ENCODE assay signal across 21 cellular contexts in genomic region chr20:53262294-53262840, GRCh38.
"Had no signal": no experiment of that assay in that cellular context is flagged by ENCODE, and none has a peak within 500 bp of the region (broad histone marks: within the 10 kb centered on the region; RNA-seq: fewer than 3 reads in every experiment).

No MANE protein-coding gene starts in this region.

- ATAC-seq: activated CD8-positive, alpha-beta T cell treated with anti-CD3 and anti-CD28 coated beads for 36 hours; effector memory CD8-positive, alpha-beta T cell; natural killer cell; right cardiac atrium; stimulated activated naive CD8-positive, alpha-beta T cell treated with anti-CD3 and anti-CD28 coated beads, Interleukin-15, Interleukin-2, amounts not matched to agents 100 U/mL and 50 U/mL, for 24 hours had no signal

- H3K4me3 ChIP-seq: left ventricle myocardium inferior, transverse colon had no signal

- DNase-seq: activated B cell treated with CpG ODN at 0.5 μM for 24 hours; activated CD4-positive, alpha-beta T cell treated with anti-CD3 and anti-CD28 coated beads for 48 hours; activated CD8-positive, alpha-beta memory T cell treated with anti-CD3 and anti-CD28 coated beads, Interleukin-2, amount 50 U/mL, for 4 hours; activated CD8-positive, alpha-beta T cell treated with anti-CD3 and anti-CD28 coated beads for 36 hours; activated effector memory CD4-positive, alpha-beta T cell treated with anti-CD3 and anti-CD28 coated beads, Interleukin-2, amount 50 U/mL, for 16 hours; activated naive CD8-positive, alpha-beta T cell treated with anti-CD3 and anti-CD28 coated beads, Interleukin-2, amount 10 ng/mL, durations not matched to agents 7 days and 5 days; activated T-cell treated with anti-CD3 and anti-CD28 coated beads, Interleukin-2, amount 50 U/mL, for 48 hours; brain microvascular endothelial cell; cerebellar nuclear complex; dermis blood vessel endothelial cell; effector memory CD8-positive, alpha-beta T cell; hippocampal formation; kidney; left ventricle myocardium inferior; natural killer cell; posterior cingulate gyrus; right cardiac atrium; small intestine; stimulated activated naive CD8-positive, alpha-beta T cell treated with anti-CD3 and anti-CD28 coated beads, Interleukin-15, Interleukin-2, amounts not matched to agents 100 U/mL and 50 U/mL, for 24 hours; SW 1271; transverse colon had no signal
